Comparison of ENCODE assay signal across 19 cellular contexts in genomic region chr9:128146591-128147120, GRCh38. TPM values are rescaled to one million over a fixed set of nuclear protein-coding genes. Genes with fewer than 3 reads are reported as not detected.
DNase-seq lines count a peak whose midpoint lies in the region; ATAC-seq, FAIRE-seq and TF ChIP-seq lines count a peak whose summit lies in the region.
"Had no signal": no experiment of that assay in that cellular context is flagged by ENCODE, and none has a peak within 500 bp of the region (broad histone marks: within the 10 kb centered on the region; RNA-seq: fewer than 3 reads in every experiment).

No MANE protein-coding gene starts in this region.

- no peak for ATAC-seq in right lobe of liver
- ATAC-seq in HepG2 = no peak
- no peak for ATAC-seq in central memory CD8-positive, alpha-beta T cell (replicated peaks; ENCODE audit: extremely low read depth, poor library complexity, severe bottlenecking)
- ATAC-seq in lower lobe of right lung = no peak
- no peak for ATAC-seq in HG02588 (IDR thresholded peaks at IDR 0.05; ENCODE audit: unreplicated experiment)
- ATAC-seq in HG02798 (IDR thresholded peaks at IDR 0.05; ENCODE audit: poor library complexity, unreplicated experiment) = no peak
- ATAC-seq: HCT116, SK-N-SH treated with all-trans-retinoic acid at 6 μM for 48 hours had no signal

- H3K4me1 ChIP-seq in right lobe of liver = peaks cover 0 to 18% (median 8%) of the 10 kb centered on the region in 4 donors
- peaks cover 70% of the 10 kb centered on the region for H3K4me1 ChIP-seq in HepG2 (ENCODE audit: insufficient read depth, low read length)
- H3K4me1 ChIP-seq in lower lobe of right lung = peaks cover 25% of the 10 kb centered on the region

- CTCF ChIA-PET in HepG2 (lab: Yijun Ruan, JAX; ENCODE audit: low intra/inter-chr PET ratio, low total read pairs) = no interaction called here

- FAIRE-seq in HepG2 (lab: Jason Lieb, UNC) = no peak
- FAIRE-seq: A204.1, RCC 7860 had no signal

- H2AFZ ChIP-seq in HepG2 (ENCODE audit: low read length) = no peak overlapping the region

- H3K27me3 Mint-ChIP-seq in central memory CD8-positive, alpha-beta T cell = no peaks in the 10 kb centered on the region
- H3K27me3 Mint-ChIP-seq in type B pancreatic cell = no peaks in the 10 kb centered on the region

- TF ChIP-seq POLR2A in right lobe of liver (IDR thresholded peaks at IDR 0.05) (no peak), HepG2 (IDR thresholded peaks at IDR 0.05; ENCODE audit: insufficient read depth in 1 of 2, low read depth in 2 of 2, low read length in 2 of 2) (no peak)

- DNase-seq in right lobe of liver (peak; percentile 6 to 44 (median 39)), HepG2 (ENCODE audit: low spot score) (no peak), lower lobe of right lung (peak; percentile 24), type B pancreatic cell (ENCODE audit: extremely low spot score, unreplicated experiment) (no peak), NCI-H2107 (lab: John Stamatoyannopoulos, UW) (no peak)
- DNase-seq in central memory CD8-positive, alpha-beta T cell (ENCODE audit: low spot score in 2 of 2) = no peak
- DNase-seq: DMS53, NCI-H1092, NCI-H1694, NCI-H2227 treated with DMSO at 0.1 percent for 48 hours, SHP77 had no signal

- no peaks in the 10 kb centered on the region for H3K36me3 ChIP-seq in right lobe of liver
- no peaks in the 10 kb centered on the region for H3K36me3 ChIP-seq in HepG2 (replicated peaks in 1 of 2; ENCODE audit: control insufficient read depth in 1 of 2, insufficient read depth in 2 of 2, low read length in 2 of 2)
- no peaks in the 10 kb centered on the region for H3K36me3 ChIP-seq in lower lobe of right lung

- no peaks in the 10 kb centered on the region for H3K79me2 ChIP-seq in HepG2 (ENCODE audit: insufficient read depth, low read length)

- no peak for TF ChIP-seq RAD21 in HepG2 (CRISPR knock-in tag; IDR thresholded peaks at IDR 0.05)

- peak overlapping the region; percentile 51 for H3K27ac Mint-ChIP-seq in central memory CD8-positive, alpha-beta T cell (ENCODE audit: low read depth)
- peak overlapping the region; percentile 97 for H3K27ac Mint-ChIP-seq in type B pancreatic cell

- peaks cover 5% of the 10 kb centered on the region for H3K4me1 Mint-ChIP-seq in central memory CD8-positive, alpha-beta T cell
- H3K4me1 Mint-ChIP-seq in type B pancreatic cell (ENCODE audit: unreplicated experiment) = peaks cover 19% of the 10 kb centered on the region

- H3K9me3 ChIP-seq in right lobe of liver (no peaks in the 10 kb centered on the region), HepG2 (ENCODE audit: low read length) (no peaks in the 10 kb centered on the region), lower lobe of right lung (no peaks in the 10 kb centered on the region)
- H3K9me3 ChIP-seq: Caco-2 had no signal

- POLR2A ChIA-PET in HepG2 (lab: Yijun Ruan, JAX) = interaction anchor here (3.1 kb wide), 1 partner anchor 13 kb away, joined by 16 read pairs; the partner anchor contains the start of gene BBLN

- TF ChIP-seq EP300 in HepG2 (IDR thresholded peaks at IDR 0.05; ENCODE audit: low read depth in 2 of 2, low read length in 2 of 2) = no peak
- no peak for TF ChIP-seq EP300 in HepG2 (CRISPR knock-in tag; IDR thresholded peaks at IDR 0.05; ENCODE audit: borderline replicate concordance)

- H3K27me3 ChIP-seq in right lobe of liver (no peaks in the 10 kb centered on the region), HepG2 (ENCODE audit: control insufficient read depth in 1 of 2, insufficient read depth in 2 of 2, low read length in 2 of 2) (peaks cover 3 to 33% of the 10 kb centered on the region in 2 experiments; a peak in 4 of 5 replicates), lower lobe of right lung (ENCODE audit: low read depth) (no peaks in the 10 kb centered on the region)

- intact Hi-C loops in right lobe of liver (cut with DNase I) = no loop called here
- intact Hi-C loops in HepG2 (cut with micrococcal nuclease; ENCODE audit: unreplicated experiment) = no loop called here
- intact Hi-C loops in lower lobe of right lung (cut with DNase I) = no loop called here

- in situ Hi-C loops in HepG2 (cut with HindIII; ENCODE audit: extremely low pct_ligation_motif_present, low pct_unique_long_range_greater_than_20kb) = no loop called here

- 80% methylated on average over 1 of the region's 8 CpGs for WGBS in right lobe of liver (ENCODE audit: insufficient coverage, low coverage, low lambda C conversion rate, missing lambda C conversion rate)
- WGBS in HepG2 (ENCODE audit: low lambda C conversion rate) = 38% methylated on average over 4 of the region's 8 CpGs

- H3K36me3 Mint-ChIP-seq in central memory CD8-positive, alpha-beta T cell (ENCODE audit: insufficient read depth) = no peaks in the 10 kb centered on the region
- no peaks in the 10 kb centered on the region for H3K36me3 Mint-ChIP-seq in type B pancreatic cell

- H3K4me3 ChIP-seq in right lobe of liver = no peak overlapping the region
- H3K4me3 ChIP-seq in HepG2 (replicated peaks in 1 of 3; ENCODE audit: insufficient read depth in 1 of 3, low read depth in 2 of 3, low read length in 3 of 3) = no peak overlapping the region
- H3K4me3 ChIP-seq in lower lobe of right lung = no peak overlapping the region

- no TSS peak for BruUV-seq in HepG2 (replicated peaks; lab: Mats Ljungman, UMichigan)

- H3K27ac ChIP-seq in right lobe of liver (no peak overlapping the region), HepG2 (ENCODE audit: extremely low read length, insufficient read depth, low read length) (no peak overlapping the region), lower lobe of right lung (no peak overlapping the region)
- H3K27ac ChIP-seq: KMS-11 had no signal

- H3K9ac ChIP-seq in HepG2 (ENCODE audit: insufficient read depth, low read depth, low read length) = no peak overlapping the region
- H3K9ac ChIP-seq: KMS-11 had no signal

- H3K9me3 Mint-ChIP-seq in central memory CD8-positive, alpha-beta T cell = no peaks in the 10 kb centered on the region
- no peaks in the 10 kb centered on the region for H3K9me3 Mint-ChIP-seq in type B pancreatic cell

- no peaks in the 10 kb centered on the region for H4K20me1 ChIP-seq in HepG2 (ENCODE audit: insufficient read depth, low read length)

- no peak overlapping the region for H3K4me2 ChIP-seq in HepG2 (ENCODE audit: low read depth, low read length)
- H3K4me2 ChIP-seq: KMS-11 had no signal

- no peak overlapping the region for H3K4me3 Mint-ChIP-seq in central memory CD8-positive, alpha-beta T cell
- no peak overlapping the region for H3K4me3 Mint-ChIP-seq in type B pancreatic cell

- TF ChIP-seq CTCF in right lobe of liver (IDR thresholded peaks at IDR 0.05) (no peak), HepG2 (CRISPR knock-in tag; IDR thresholded peaks at IDR 0.05) (no peak), lower lobe of right lung (IDR thresholded peaks at IDR 0.05) (no peak), type B pancreatic cell (conservative IDR thresholded peaks at IDR 0.05) (no peak)

RNA-seq across cellular contexts. Expression of gene LCN2, which starts 2.6 kb away (rescaled TPM):
- total RNA-seq in right lobe of liver (10 to 100 TPM in 4 of 6 experiments, 1 to 10 TPM in 2; 2.7 to 81.8 (median 18.1) TPM), HepG2 (2016; rRNA removed; fragmentation: Illumina TruSeq; extraction: Trizol) (0.34 and 0.38 TPM in 2 replicates), lower lobe of right lung (83.4 TPM), type B pancreatic cell (ENCODE audit: low replicate concordance) (10.7 and 12.4 TPM in 2 replicates)
- 0.40 TPM in 1 of 2 replicates, not detected in the other for total RNA-seq in HepG2 (2016; cell fraction: cytosol; rRNA removed; fragmentation: Illumina TruSeq; extraction: Trizol; ENCODE audit: low read depth)
- total RNA-seq in HepG2 (2016; cell fraction: insoluble cytoplasmic fraction; rRNA removed; fragmentation: Illumina TruSeq; extraction: Trizol) = 0.24 TPM in 1 of 2 replicates, not detected in the other
- 0.34 and 0.38 TPM in 2 replicates for total RNA-seq in HepG2 (2016; cell fraction: membrane; rRNA removed; fragmentation: Illumina TruSeq; extraction: Trizol)
- total RNA-seq in HepG2 (2016; cell fraction: nucleus; rRNA removed; fragmentation: Illumina TruSeq; extraction: Trizol) = not detected in 2 replicates
- 1.4 and 2.3 TPM in 2 replicates for polyA plus RNA-seq in HepG2 (2011; rRNA removed)
- polyA plus RNA-seq in HepG2 (2011; cell fraction: cytosol; rRNA removed) = 0.93 and 2.4 TPM in 2 replicates
- 4.4 and 6.2 TPM in 2 replicates for polyA plus RNA-seq in HepG2 (2011; cell fraction: nucleus; rRNA removed)
- 1.5 and 1.7 TPM in 2 replicates for polyA plus RNA-seq in HepG2 (2012)
- 0.69 and 0.92 TPM in 2 replicates for polyA plus RNA-seq in HepG2 (2016; cell fraction: cytosol; fragmentation: Illumina TruSeq; extraction: Trizol; ENCODE audit: low read depth)
- 0.71 and 0.76 TPM in 2 replicates for polyA plus RNA-seq in HepG2 (2016; cell fraction: insoluble cytoplasmic fraction; fragmentation: Illumina TruSeq; extraction: Trizol; ENCODE audit: low read depth)
- polyA plus RNA-seq in HepG2 (2016; cell fraction: membrane; fragmentation: Illumina TruSeq; extraction: Trizol; ENCODE audit: low read depth) = 0.49 and 0.63 TPM in 2 replicates
- 1.7 and 3.0 TPM in 2 replicates for polyA plus RNA-seq in HepG2 (2016; cell fraction: nucleus; fragmentation: Illumina TruSeq; extraction: Trizol; ENCODE audit: insufficient read depth, low read depth)
- polyA minus RNA-seq in HepG2 (2011; rRNA and poly(A)+ RNA removed; ENCODE audit: low replicate concordance) = 0.44 and 0.52 TPM in 2 replicates
- 0.99 TPM in 1 of 2 replicates, not detected in the other for polyA minus RNA-seq in HepG2 (2011; cell fraction: cytosol; rRNA and poly(A)+ RNA removed)
- not detected in 2 replicates for polyA minus RNA-seq in HepG2 (2011; cell fraction: nucleus; rRNA and poly(A)+ RNA removed)
- total RNA-seq: Caco-2 had no signal

RNA-seq across cellular contexts. Expression of gene BBLN, which starts 13.4 kb away (rescaled TPM):
- total RNA-seq in right lobe of liver (100 to 1,000 TPM in 2 of 6 experiments, 10 to 100 TPM in 4; 13.5 to 192 (median 17.7) TPM), HepG2 (2016; rRNA removed; fragmentation: Illumina TruSeq; extraction: Trizol) (22.2 and 33.1 TPM in 2 replicates), lower lobe of right lung (47.9 TPM), type B pancreatic cell (ENCODE audit: low replicate concordance) (108 and 150 TPM in 2 replicates)
- total RNA-seq in HepG2 (2016; cell fraction: cytosol; rRNA removed; fragmentation: Illumina TruSeq; extraction: Trizol; ENCODE audit: low read depth) = 146 and 177 TPM in 2 replicates
- 17.4 and 30.2 TPM in 2 replicates for total RNA-seq in HepG2 (2016; cell fraction: insoluble cytoplasmic fraction; rRNA removed; fragmentation: Illumina TruSeq; extraction: Trizol)
- total RNA-seq in HepG2 (2016; cell fraction: membrane; rRNA removed; fragmentation: Illumina TruSeq; extraction: Trizol) = 86.9 and 114 TPM in 2 replicates
- 11.7 and 11.9 TPM in 2 replicates for total RNA-seq in HepG2 (2016; cell fraction: nucleus; rRNA removed; fragmentation: Illumina TruSeq; extraction: Trizol)
- 27.6 and 29.5 TPM in 2 replicates for polyA plus RNA-seq in HepG2 (2011; rRNA removed)
- polyA plus RNA-seq in HepG2 (2011; cell fraction: cytosol; rRNA removed) = 25.8 and 50.8 TPM in 2 replicates
- 19.2 and 22.8 TPM in 2 replicates for polyA plus RNA-seq in HepG2 (2011; cell fraction: nucleus; rRNA removed)
- 13.4 and 25.7 TPM in 2 replicates for polyA plus RNA-seq in HepG2 (2012)
- polyA plus RNA-seq in HepG2 (2016; cell fraction: cytosol; fragmentation: Illumina TruSeq; extraction: Trizol; ENCODE audit: low read depth) = 235 and 253 TPM in 2 replicates
- polyA plus RNA-seq in HepG2 (2016; cell fraction: insoluble cytoplasmic fraction; fragmentation: Illumina TruSeq; extraction: Trizol; ENCODE audit: low read depth) = 19.0 and 25.9 TPM in 2 replicates
- 124 and 129 TPM in 2 replicates for polyA plus RNA-seq in HepG2 (2016; cell fraction: membrane; fragmentation: Illumina TruSeq; extraction: Trizol; ENCODE audit: low read depth)
- 21.4 TPM in 2 replicates for polyA plus RNA-seq in HepG2 (2016; cell fraction: nucleus; fragmentation: Illumina TruSeq; extraction: Trizol; ENCODE audit: insufficient read depth, low read depth)
- polyA minus RNA-seq in HepG2 (2011; rRNA and poly(A)+ RNA removed; ENCODE audit: low replicate concordance) = 17.1 and 32.9 TPM in 2 replicates
- polyA minus RNA-seq in HepG2 (2011; cell fraction: cytosol; rRNA and poly(A)+ RNA removed) = 13.6 and 21.6 TPM in 2 replicates
- polyA minus RNA-seq in HepG2 (2011; cell fraction: nucleus; rRNA and poly(A)+ RNA removed) = 4.8 and 7.1 TPM in 2 replicates

RNA-seq across cellular contexts. Expression of gene PTGES2, which starts 19.1 kb away (rescaled TPM):
- 10 to 100 TPM; 27.2 to 67.2 (median 30.5) TPM for total RNA-seq in right lobe of liver
- total RNA-seq in HepG2 (2016; rRNA removed; fragmentation: Illumina TruSeq; extraction: Trizol) = 68.5 and 79.8 TPM in 2 replicates
- 176 and 179 TPM in 2 replicates for total RNA-seq in HepG2 (2016; cell fraction: cytosol; rRNA removed; fragmentation: Illumina TruSeq; extraction: Trizol; ENCODE audit: low read depth)
- 65.6 and 85.2 TPM in 2 replicates for total RNA-seq in HepG2 (2016; cell fraction: insoluble cytoplasmic fraction; rRNA removed; fragmentation: Illumina TruSeq; extraction: Trizol)
- total RNA-seq in HepG2 (2016; cell fraction: membrane; rRNA removed; fragmentation: Illumina TruSeq; extraction: Trizol) = 80.3 and 84.6 TPM in 2 replicates
- 40.6 and 44.2 TPM in 2 replicates for total RNA-seq in HepG2 (2016; cell fraction: nucleus; rRNA removed; fragmentation: Illumina TruSeq; extraction: Trizol)
- polyA plus RNA-seq in HepG2 (2011; rRNA removed) = 63.7 and 67.2 TPM in 2 replicates
- 53.6 and 85.6 TPM in 2 replicates for polyA plus RNA-seq in HepG2 (2011; cell fraction: cytosol; rRNA removed)
- polyA plus RNA-seq in HepG2 (2011; cell fraction: nucleus; rRNA removed) = 128 and 148 TPM in 2 replicates
- polyA plus RNA-seq in HepG2 (2012) = 39.6 and 40.6 TPM in 2 replicates
- 61.1 and 71.8 TPM in 2 replicates for polyA plus RNA-seq in HepG2 (2016; cell fraction: cytosol; fragmentation: Illumina TruSeq; extraction: Trizol; ENCODE audit: low read depth)
- polyA plus RNA-seq in HepG2 (2016; cell fraction: insoluble cytoplasmic fraction; fragmentation: Illumina TruSeq; extraction: Trizol; ENCODE audit: low read depth) = 67.8 and 88.5 TPM in 2 replicates
- polyA plus RNA-seq in HepG2 (2016; cell fraction: membrane; fragmentation: Illumina TruSeq; extraction: Trizol; ENCODE audit: low read depth) = 68.9 and 78.2 TPM in 2 replicates
- 101 and 105 TPM in 2 replicates for polyA plus RNA-seq in HepG2 (2016; cell fraction: nucleus; fragmentation: Illumina TruSeq; extraction: Trizol; ENCODE audit: insufficient read depth, low read depth)
- polyA minus RNA-seq in HepG2 (2011; rRNA and poly(A)+ RNA removed; ENCODE audit: low replicate concordance) = 109 and 143 TPM in 2 replicates
- 29.5 and 39.2 TPM in 2 replicates for polyA minus RNA-seq in HepG2 (2011; cell fraction: cytosol; rRNA and poly(A)+ RNA removed)
- 39.4 and 44.6 TPM in 2 replicates for polyA minus RNA-seq in HepG2 (2011; cell fraction: nucleus; rRNA and poly(A)+ RNA removed)
- 30.6 TPM for total RNA-seq in lower lobe of right lung
- 67.2 and 85.0 TPM in 2 replicates for total RNA-seq in type B pancreatic cell (ENCODE audit: low replicate concordance)

RNA-seq across cellular contexts. Expression of gene CIZ1, which starts 44.7 kb away (rescaled TPM):
- total RNA-seq in right lobe of liver (10 to 100 TPM; 15.9 to 33.5 (median 24.0) TPM), HepG2 (2016; rRNA removed; fragmentation: Illumina TruSeq; extraction: Trizol) (25.8 and 30.6 TPM in 2 replicates), lower lobe of right lung (98.5 TPM), type B pancreatic cell (ENCODE audit: low replicate concordance) (141 and 186 TPM in 2 replicates)
- 36.1 and 38.7 TPM in 2 replicates for total RNA-seq in HepG2 (2016; cell fraction: cytosol; rRNA removed; fragmentation: Illumina TruSeq; extraction: Trizol; ENCODE audit: low read depth)
- total RNA-seq in HepG2 (2016; cell fraction: insoluble cytoplasmic fraction; rRNA removed; fragmentation: Illumina TruSeq; extraction: Trizol) = 18.6 and 29.5 TPM in 2 replicates
- 57.5 and 63.8 TPM in 2 replicates for total RNA-seq in HepG2 (2016; cell fraction: membrane; rRNA removed; fragmentation: Illumina TruSeq; extraction: Trizol)
- total RNA-seq in HepG2 (2016; cell fraction: nucleus; rRNA removed; fragmentation: Illumina TruSeq; extraction: Trizol) = 29.5 and 33.7 TPM in 2 replicates
- 50.3 and 54.7 TPM in 2 replicates for polyA plus RNA-seq in HepG2 (2011; rRNA removed)
- 20.5 and 28.3 TPM in 2 replicates for polyA plus RNA-seq in HepG2 (2011; cell fraction: cytosol; rRNA removed)
- 114 and 121 TPM in 2 replicates for polyA plus RNA-seq in HepG2 (2011; cell fraction: nucleus; rRNA removed)
- 52.9 and 73.1 TPM in 2 replicates for polyA plus RNA-seq in HepG2 (2012)
- 70.7 and 77.7 TPM in 2 replicates for polyA plus RNA-seq in HepG2 (2016; cell fraction: cytosol; fragmentation: Illumina TruSeq; extraction: Trizol; ENCODE audit: low read depth)
- 39.9 and 54.4 TPM in 2 replicates for polyA plus RNA-seq in HepG2 (2016; cell fraction: insoluble cytoplasmic fraction; fragmentation: Illumina TruSeq; extraction: Trizol; ENCODE audit: low read depth)
- polyA plus RNA-seq in HepG2 (2016; cell fraction: membrane; fragmentation: Illumina TruSeq; extraction: Trizol; ENCODE audit: low read depth) = 97.4 and 105 TPM in 2 replicates
- 115 and 119 TPM in 2 replicates for polyA plus RNA-seq in HepG2 (2016; cell fraction: nucleus; fragmentation: Illumina TruSeq; extraction: Trizol; ENCODE audit: insufficient read depth, low read depth)
- 51.1 and 193 TPM in 2 replicates for polyA minus RNA-seq in HepG2 (2011; rRNA and poly(A)+ RNA removed; ENCODE audit: low replicate concordance)
- 20.0 and 26.1 TPM in 2 replicates for polyA minus RNA-seq in HepG2 (2011; cell fraction: cytosol; rRNA and poly(A)+ RNA removed)
- polyA minus RNA-seq in HepG2 (2011; cell fraction: nucleus; rRNA and poly(A)+ RNA removed) = 18.0 and 23.8 TPM in 2 replicates

RNA-seq across cellular contexts. Expression of gene DNM1, which starts 56.5 kb away (rescaled TPM):
- total RNA-seq in right lobe of liver (1 to 10 TPM in 4 of 6 experiments, under 1 TPM in 2; 0.43 to 3.1 (median 1.8) TPM), HepG2 (2016; rRNA removed; fragmentation: Illumina TruSeq; extraction: Trizol) (0.13 and 0.15 TPM in 2 replicates), lower lobe of right lung (8.8 TPM), type B pancreatic cell (ENCODE audit: low replicate concordance) (16.3 and 112 TPM in 2 replicates)
- 0.10 TPM in 1 of 2 replicates, not detected in the other for total RNA-seq in HepG2 (2016; cell fraction: cytosol; rRNA removed; fragmentation: Illumina TruSeq; extraction: Trizol; ENCODE audit: low read depth)
- 0.15 TPM in 1 of 2 replicates, not detected in the other for total RNA-seq in HepG2 (2016; cell fraction: insoluble cytoplasmic fraction; rRNA removed; fragmentation: Illumina TruSeq; extraction: Trizol)
- 0.21 TPM in 1 of 2 replicates, not detected in the other for total RNA-seq in HepG2 (2016; cell fraction: membrane; rRNA removed; fragmentation: Illumina TruSeq; extraction: Trizol)
- total RNA-seq in HepG2 (2016; cell fraction: nucleus; rRNA removed; fragmentation: Illumina TruSeq; extraction: Trizol) = 0.22 and 0.38 TPM in 2 replicates
- 0.58 and 0.91 TPM in 2 replicates for polyA plus RNA-seq in HepG2 (2011; rRNA removed)
- 0.10 and 0.23 TPM in 2 replicates for polyA plus RNA-seq in HepG2 (2011; cell fraction: cytosol; rRNA removed)
- 5.5 and 6.4 TPM in 2 replicates for polyA plus RNA-seq in HepG2 (2011; cell fraction: nucleus; rRNA removed)
- polyA plus RNA-seq in HepG2 (2012) = 1.1 and 1.8 TPM in 2 replicates
- polyA plus RNA-seq in HepG2 (2016; cell fraction: cytosol; fragmentation: Illumina TruSeq; extraction: Trizol; ENCODE audit: low read depth) = 0.06 and 2.2 TPM in 2 replicates
- polyA plus RNA-seq in HepG2 (2016; cell fraction: insoluble cytoplasmic fraction; fragmentation: Illumina TruSeq; extraction: Trizol; ENCODE audit: low read depth) = 0.17 and 0.45 TPM in 2 replicates
- polyA plus RNA-seq in HepG2 (2016; cell fraction: membrane; fragmentation: Illumina TruSeq; extraction: Trizol; ENCODE audit: low read depth) = 0.13 TPM in 1 of 2 replicates, not detected in the other
- polyA plus RNA-seq in HepG2 (2016; cell fraction: nucleus; fragmentation: Illumina TruSeq; extraction: Trizol; ENCODE audit: insufficient read depth, low read depth) = 0.47 and 1.9 TPM in 2 replicates
- 2.0 and 4.0 TPM in 2 replicates for polyA minus RNA-seq in HepG2 (2011; rRNA and poly(A)+ RNA removed; ENCODE audit: low replicate concordance)
- 0.69 TPM in 1 of 2 replicates, not detected in the other for polyA minus RNA-seq in HepG2 (2011; cell fraction: cytosol; rRNA and poly(A)+ RNA removed)
- polyA minus RNA-seq in HepG2 (2011; cell fraction: nucleus; rRNA and poly(A)+ RNA removed) = 5.0 and 6.2 TPM in 2 replicates

Comparison
In these comparisons a context has a peak if more than half of its experiments do, and no peak if none do; other contexts are left out.
1. DNase-seq: peak in right lobe of liver (3 of 3) and lower lobe of right lung (single experiment); none in HepG2 (single experiment), central memory CD8-positive, alpha-beta T cell (0 of 2), type B pancreatic cell (single experiment) and NCI-H2107 (single experiment).